1 cellular context compared by ENCODE assay signal in genomic region chr18:74196220-74197119, GRCh38.
TF ChIP-seq lines count a peak whose summit lies in the region.

No MANE protein-coding gene starts in this region.

TF ChIP-seq in WTC11, 78 proteins besides CTCF, POLR2A, EP300 and RAD21 (continued from another document):
- no peak for TF ChIP-seq MLX (CRISPR knock-in tag; IDR thresholded peaks at IDR 0.05)
